ENCODE assay signal across 1 cellular context in genomic region chr16:88746511-88746910, GRCh38.
TF ChIP-seq lines count a peak whose summit lies in the region.

No MANE protein-coding gene starts in this region.

TF ChIP-seq in GM23338, 12 proteins besides CTCF, POLR2A, EP300 and RAD21:
- no peak for TF ChIP-seq EZH2phosphoT487 (IDR thresholded peaks at IDR 0.05; ENCODE audit: unreplicated experiment)
- TF ChIP-seq ETS1 (IDR thresholded peaks at IDR 0.05), result no peak
- no peak for TF ChIP-seq JUNB (IDR thresholded peaks at IDR 0.05; ENCODE audit: unreplicated experiment)
- TF ChIP-seq STAT1 (IDR thresholded peaks at IDR 0.05; ENCODE audit: unreplicated experiment), result no peak
- no peak for TF ChIP-seq NANOG (IDR thresholded peaks at IDR 0.05; ENCODE audit: borderline replicate concordance)
- TF ChIP-seq CREB1 (CRISPR knock-in tag; IDR thresholded peaks at IDR 0.05; ENCODE audit: low read depth), result no peak
- no peak for TF ChIP-seq REST (IDR thresholded peaks at IDR 0.05; ENCODE audit: unreplicated experiment)
- no peak for TF ChIP-seq ZNF462 (CRISPR knock-in tag; IDR thresholded peaks at IDR 0.05)
- TF ChIP-seq ZNF331 (CRISPR knock-in tag; IDR thresholded peaks at IDR 0.05; ENCODE audit: low read depth), result no peak
- no peak for TF ChIP-seq POLR2AphosphoS5 (IDR thresholded peaks at IDR 0.05; ENCODE audit: low read depth)
- no peak for TF ChIP-seq ZNF114 (CRISPR knock-in tag; IDR thresholded peaks at IDR 0.05)
